8 cellular contexts compared by ENCODE assay signal in the genomic region with DNA sequence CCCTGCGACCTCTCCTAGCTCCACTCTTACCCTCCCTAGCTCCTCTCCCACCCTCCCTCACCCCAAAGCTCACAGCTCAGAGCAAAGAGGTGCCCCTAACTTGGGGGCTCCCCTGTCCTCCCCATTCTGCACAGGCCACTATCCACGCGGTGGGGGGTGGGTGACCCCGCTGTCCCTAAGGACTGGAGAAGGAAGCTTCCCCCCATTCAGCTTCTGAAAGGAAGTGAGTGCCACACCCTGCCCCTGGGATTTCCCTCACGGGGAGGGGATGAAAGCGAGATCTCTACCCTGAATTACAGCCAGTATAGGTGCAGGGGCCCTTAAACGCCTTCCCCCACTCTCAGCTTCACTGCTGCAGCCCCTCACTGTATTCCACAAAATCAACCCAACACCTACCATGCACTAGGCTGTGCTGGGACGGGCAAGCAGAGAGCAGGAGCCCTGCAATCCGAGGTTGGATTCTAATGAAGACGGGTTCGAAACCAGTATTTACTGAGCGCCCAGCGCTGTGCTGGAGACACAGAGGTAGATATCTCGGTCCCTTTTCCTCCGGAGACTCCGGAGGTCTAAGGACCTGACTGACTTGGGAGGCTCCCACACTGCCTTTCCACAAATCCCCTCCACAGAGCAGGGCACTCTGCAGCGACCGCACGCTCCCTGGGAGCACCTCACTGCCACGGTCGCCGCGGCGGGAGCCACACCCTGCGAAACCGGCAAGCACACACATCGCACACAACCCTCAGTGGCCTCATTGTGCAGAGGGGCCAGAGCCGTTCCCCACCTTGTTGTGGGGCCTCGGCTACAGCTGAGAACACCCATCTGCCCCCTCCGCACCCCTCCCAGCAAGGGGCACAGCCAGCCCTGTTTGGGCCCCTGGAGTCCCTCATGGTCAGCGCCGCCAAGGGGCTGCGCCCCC. TPM values are rescaled to one million over a fixed set of nuclear protein-coding genes. Genes with fewer than 3 reads are reported as not detected.
DNase-seq lines count a peak whose midpoint lies in the region; ATAC-seq, FAIRE-seq and TF ChIP-seq lines count a peak whose summit lies in the region.

No MANE protein-coding gene starts in this region.

- peak overlapping the region; percentile 84 for H3K4me2 ChIP-seq in HepG2 (ENCODE audit: low read depth, low read length)

- TF ChIP-seq POLR2A in HepG2 (IDR thresholded peaks at IDR 0.05; ENCODE audit: insufficient read depth in 1 of 2, low read depth in 2 of 2, low read length in 2 of 2), result no peak

- H3K4me1 ChIP-seq in HepG2 (ENCODE audit: insufficient read depth, low read length) (peaks cover 68% of the 10 kb centered on the region), thoracic aorta (ENCODE audit: control insufficient read depth in 1 of 2, low read depth in 2 of 2) (peaks cover 50 to 67% of the 10 kb centered on the region in 2 donors)

- TF ChIP-seq CTCF in MCF 10A (IDR thresholded peaks at IDR 0.05; ENCODE audit: unreplicated experiment) (no peak), HepG2 (CRISPR knock-in tag; IDR thresholded peaks at IDR 0.05) (no peak), thoracic aorta (IDR thresholded peaks at IDR 0.05) (no peak), GM13976 (IDR thresholded peaks at IDR 0.05; ENCODE audit: borderline replicate concordance, control extremely low read depth, extremely low read depth, insufficient read depth, missing control alignments) (no peak)

- H3K9me3 Mint-ChIP-seq in MCF 10A (ENCODE audit: unreplicated experiment), result no peaks in the 10 kb centered on the region

- POLR2A ChIA-PET in MCF 10A (lab: Yijun Ruan, JAX), result interaction anchor here (0.7 to 11.4 kb wide), 21 partner anchors 13 to 1175 kb away, joined by 3 to 599 read pairs (median 6); partner anchors contain the start of genes C11orf98, CSKMT, EEF1G and EML3
- POLR2A ChIA-PET in HepG2 (lab: Yijun Ruan, JAX), result interaction anchor here (1.0 to 4.8 kb wide), 9 partner anchors 10 to 146 kb away, joined by 3 to 45 read pairs (median 6); partner anchors contain the start of genes C11orf98, CSKMT, EEF1G and LBHD1

- no peaks in the 10 kb centered on the region for H3K27me3 Mint-ChIP-seq in MCF 10A (ENCODE audit: insufficient read depth, unreplicated experiment)

- peak overlapping the region; percentile 96 for H3K9ac ChIP-seq in HepG2 (ENCODE audit: insufficient read depth, low read depth, low read length)

- peaks cover 42% of the 10 kb centered on the region for H3K4me1 Mint-ChIP-seq in MCF 10A (ENCODE audit: insufficient read depth, unreplicated experiment)

- no peaks in the 10 kb centered on the region for H3K9me3 ChIP-seq in HepG2 (ENCODE audit: low read length)
- H3K9me3 ChIP-seq in thoracic aorta, result no peaks in the 10 kb centered on the region

- CTCF ChIA-PET in MCF 10A (lab: Yijun Ruan, JAX), result interaction anchor here (0.5 to 13.1 kb wide), 14 partner anchors 9 to 277 kb away, joined by 3 to 225 read pairs (median 7); partner anchors contain the start of gene TUT1
- CTCF ChIA-PET in HepG2 (lab: Yijun Ruan, JAX; ENCODE audit: low intra/inter-chr PET ratio, low total read pairs), result no interaction called here

- no peak for FAIRE-seq in HepG2 (lab: Jason Lieb, UNC)

- H4K20me1 ChIP-seq in HepG2 (ENCODE audit: insufficient read depth, low read length), result peaks cover 56% of the 10 kb centered on the region

- in situ Hi-C loops in HepG2 (cut with HindIII; ENCODE audit: extremely low pct_ligation_motif_present, low pct_unique_long_range_greater_than_20kb) (loop anchor here (5.0 kb wide), 1 partner anchor 37 kb away; no protein-coding TSS in a partner anchor), GM13976 (cut with MboI; ENCODE audit: low sequenced_read_pairs, unreplicated experiment) (no loop called here)

- H3K36me3 ChIP-seq in HepG2 (replicated peaks in 1 of 2; ENCODE audit: control insufficient read depth in 1 of 2, insufficient read depth in 2 of 2, low read length in 2 of 2), result peaks cover 2 to 4% of the 10 kb centered on the region in 2 experiments; a peak in 3 of 5 replicates
- H3K36me3 ChIP-seq in thoracic aorta, result no peaks in the 10 kb centered on the region

- H3K4me3 ChIP-seq in HepG2 (replicated peaks in 1 of 3; ENCODE audit: insufficient read depth in 1 of 3, low read depth in 2 of 3, low read length in 3 of 3), result peak overlapping the region; percentile 79 to 93 (median 79)
- peak overlapping the region; percentile 91 for H3K4me3 ChIP-seq in thoracic aorta

- ATAC-seq in HepG2 (peak; percentile 3), thoracic aorta (ENCODE audit: insufficient number of reproducible peaks, low FRiP score, low read depth) (no peak), HG03342 (IDR thresholded peaks at IDR 0.05; ENCODE audit: unreplicated experiment) (no peak)

- H3K36me3 Mint-ChIP-seq in MCF 10A (ENCODE audit: insufficient read depth, unreplicated experiment), result peaks cover 17% of the 10 kb centered on the region

- peak overlapping the region; percentile 84 for H3K27ac Mint-ChIP-seq in MCF 10A (ENCODE audit: low read depth, unreplicated experiment)

- H3K79me2 ChIP-seq in HepG2 (ENCODE audit: insufficient read depth, low read length), result peaks cover 67% of the 10 kb centered on the region

- no peak overlapping the region for H2AFZ ChIP-seq in HepG2 (ENCODE audit: low read length)

- TF ChIP-seq RAD21 in HepG2 (CRISPR knock-in tag; IDR thresholded peaks at IDR 0.05), result no peak

- WGBS in HepG2 (ENCODE audit: low lambda C conversion rate), result 55% methylated on average over 4 of the region's 33 CpGs

- BruUV-seq in MCF 10A (replicated peaks; lab: Mats Ljungman, UMichigan), result no TSS peak
- BruUV-seq in HepG2 (replicated peaks; lab: Mats Ljungman, UMichigan), result no TSS peak

- TF ChIP-seq EP300 in HepG2 (IDR thresholded peaks at IDR 0.05; ENCODE audit: low read depth in 2 of 2, low read length in 2 of 2), result no peak
- no peak for TF ChIP-seq EP300 in HepG2 (CRISPR knock-in tag; IDR thresholded peaks at IDR 0.05; ENCODE audit: borderline replicate concordance)

- H3K27ac ChIP-seq in HepG2 (ENCODE audit: extremely low read length, insufficient read depth, low read length) (peak overlapping the region; percentile 96), thoracic aorta (peak overlapping the region; percentile 98)

- DNase-seq in ELF-1 (ENCODE audit: low read depth, low spot score) (peak; percentile 33), MV-4-11 (lab: John Stamatoyannopoulos, UW) (peak; percentile 12), MCF 10A (ENCODE audit: unreplicated experiment) (peak; percentile 52), HepG2 (ENCODE audit: low spot score) (no peak), thoracic aorta (ENCODE audit: low spot score) (no peak), kidney glomerular epithelial cell (lab: John Stamatoyannopoulos, UW) (no peak), GM13976 (ENCODE audit: low spot score) (no peak)

- intact Hi-C loops in MCF 10A (cut with micrococcal nuclease) (loop anchor here (1.0 kb wide), 1 partner anchor 9 kb away; no protein-coding TSS in a partner anchor), HepG2 (cut with micrococcal nuclease; ENCODE audit: unreplicated experiment) (loop anchor here (1.0 to 10.0 kb wide), 3 partner anchors 29 to 150 kb away; no protein-coding TSS in a partner anchor)

- H3K27me3 ChIP-seq in HepG2 (ENCODE audit: control insufficient read depth in 1 of 2, insufficient read depth in 2 of 2, low read length in 2 of 2), result no peaks in the 10 kb centered on the region
- H3K27me3 ChIP-seq in thoracic aorta (replicated peaks; ENCODE audit: insufficient read depth), result no peaks in the 10 kb centered on the region

- peak overlapping the region; percentile 99 for H3K4me3 Mint-ChIP-seq in MCF 10A (ENCODE audit: unreplicated experiment)

RNA-seq across cellular contexts. Expression of gene AHNAK, which starts 1.8 kb away (rescaled TPM):
- total RNA-seq in MCF 10A (2022), result 416 and 429 TPM in 2 replicates
- total RNA-seq in HepG2 (2016; rRNA removed; fragmentation: Illumina TruSeq; extraction: Trizol), result 25.0 and 40.6 TPM in 2 replicates
- 2.9 and 3.7 TPM in 2 replicates for total RNA-seq in HepG2 (2016; cell fraction: cytosol; rRNA removed; fragmentation: Illumina TruSeq; extraction: Trizol; ENCODE audit: low read depth)
- total RNA-seq in HepG2 (2016; cell fraction: insoluble cytoplasmic fraction; rRNA removed; fragmentation: Illumina TruSeq; extraction: Trizol), result 23.2 and 34.7 TPM in 2 replicates
- 6.6 and 7.4 TPM in 2 replicates for total RNA-seq in HepG2 (2016; cell fraction: membrane; rRNA removed; fragmentation: Illumina TruSeq; extraction: Trizol)
- 76.4 and 80.4 TPM in 2 replicates for total RNA-seq in HepG2 (2016; cell fraction: nucleus; rRNA removed; fragmentation: Illumina TruSeq; extraction: Trizol)
- 22.8 and 23.4 TPM in 2 replicates for polyA plus RNA-seq in HepG2 (2011; rRNA removed)
- polyA plus RNA-seq in HepG2 (2011; cell fraction: cytosol; rRNA removed), result 14.7 and 20.1 TPM in 2 replicates
- 57.1 and 57.5 TPM in 2 replicates for polyA plus RNA-seq in HepG2 (2011; cell fraction: nucleus; rRNA removed)
- polyA plus RNA-seq in HepG2 (2012), result 55.5 and 61.9 TPM in 2 replicates
- polyA plus RNA-seq in HepG2 (2016; cell fraction: cytosol; fragmentation: Illumina TruSeq; extraction: Trizol; ENCODE audit: low read depth), result 0.98 and 1.1 TPM in 2 replicates
- 11.6 and 12.9 TPM in 2 replicates for polyA plus RNA-seq in HepG2 (2016; cell fraction: insoluble cytoplasmic fraction; fragmentation: Illumina TruSeq; extraction: Trizol; ENCODE audit: low read depth)
- polyA plus RNA-seq in HepG2 (2016; cell fraction: membrane; fragmentation: Illumina TruSeq; extraction: Trizol; ENCODE audit: low read depth), result 2.0 and 2.1 TPM in 2 replicates
- 33.5 and 38.4 TPM in 2 replicates for polyA plus RNA-seq in HepG2 (2016; cell fraction: nucleus; fragmentation: Illumina TruSeq; extraction: Trizol; ENCODE audit: insufficient read depth, low read depth)
- polyA minus RNA-seq in HepG2 (2011; rRNA and poly(A)+ RNA removed; ENCODE audit: low replicate concordance), result 99.6 and 234 TPM in 2 replicates
- 122 and 157 TPM in 2 replicates for polyA minus RNA-seq in HepG2 (2011; cell fraction: cytosol; rRNA and poly(A)+ RNA removed)
- polyA minus RNA-seq in HepG2 (2011; cell fraction: nucleus; rRNA and poly(A)+ RNA removed), result 192 and 213 TPM in 2 replicates
- total RNA-seq in thoracic aorta, result 1,000 to 10,000 TPM; 1,009 to 1,046 TPM

RNA-seq across cellular contexts. Expression of gene EEF1G, which starts 28.9 kb away (rescaled TPM):
- 1,510 and 1,855 TPM in 2 replicates for total RNA-seq in MCF 10A (2022)
- 1,787 and 2,092 TPM in 2 replicates for total RNA-seq in HepG2 (2016; rRNA removed; fragmentation: Illumina TruSeq; extraction: Trizol)
- 2,019 and 2,497 TPM in 2 replicates for total RNA-seq in HepG2 (2016; cell fraction: cytosol; rRNA removed; fragmentation: Illumina TruSeq; extraction: Trizol; ENCODE audit: low read depth)
- 1,856 and 2,038 TPM in 2 replicates for total RNA-seq in HepG2 (2016; cell fraction: insoluble cytoplasmic fraction; rRNA removed; fragmentation: Illumina TruSeq; extraction: Trizol)
- total RNA-seq in HepG2 (2016; cell fraction: membrane; rRNA removed; fragmentation: Illumina TruSeq; extraction: Trizol), result 4,333 and 4,899 TPM in 2 replicates
- total RNA-seq in HepG2 (2016; cell fraction: nucleus; rRNA removed; fragmentation: Illumina TruSeq; extraction: Trizol), result 776 and 846 TPM in 2 replicates
- 1,819 and 2,144 TPM in 2 replicates for polyA plus RNA-seq in HepG2 (2011; rRNA removed)
- 2,392 and 2,528 TPM in 2 replicates for polyA plus RNA-seq in HepG2 (2011; cell fraction: cytosol; rRNA removed)
- 525 and 588 TPM in 2 replicates for polyA plus RNA-seq in HepG2 (2011; cell fraction: nucleus; rRNA removed)
- 1,720 and 1,805 TPM in 2 replicates for polyA plus RNA-seq in HepG2 (2012)
- 2,631 and 2,980 TPM in 2 replicates for polyA plus RNA-seq in HepG2 (2016; cell fraction: cytosol; fragmentation: Illumina TruSeq; extraction: Trizol; ENCODE audit: low read depth)
- polyA plus RNA-seq in HepG2 (2016; cell fraction: insoluble cytoplasmic fraction; fragmentation: Illumina TruSeq; extraction: Trizol; ENCODE audit: low read depth), result 2,163 and 2,164 TPM in 2 replicates
- 4,391 and 4,816 TPM in 2 replicates for polyA plus RNA-seq in HepG2 (2016; cell fraction: membrane; fragmentation: Illumina TruSeq; extraction: Trizol; ENCODE audit: low read depth)
- 1,221 and 1,290 TPM in 2 replicates for polyA plus RNA-seq in HepG2 (2016; cell fraction: nucleus; fragmentation: Illumina TruSeq; extraction: Trizol; ENCODE audit: insufficient read depth, low read depth)
- polyA minus RNA-seq in HepG2 (2011; rRNA and poly(A)+ RNA removed; ENCODE audit: low replicate concordance), result 1,467 and 2,851 TPM in 2 replicates
- polyA minus RNA-seq in HepG2 (2011; cell fraction: cytosol; rRNA and poly(A)+ RNA removed), result 835 and 903 TPM in 2 replicates
- polyA minus RNA-seq in HepG2 (2011; cell fraction: nucleus; rRNA and poly(A)+ RNA removed), result 177 and 251 TPM in 2 replicates
- 100 to 1,000 TPM; 719 to 780 TPM for total RNA-seq in thoracic aorta

RNA-seq across cellular contexts. Expression of gene TUT1, which starts 46.5 kb away (rescaled TPM):
- total RNA-seq in MCF 10A (2022) (26.0 and 28.3 TPM in 2 replicates), HepG2 (2016; rRNA removed; fragmentation: Illumina TruSeq; extraction: Trizol) (8.5 and 9.7 TPM in 2 replicates), thoracic aorta (10 to 100 TPM in 1 of 2 donors, 1 to 10 TPM in 1; 9.5 to 12.5 TPM)
- total RNA-seq in HepG2 (2016; cell fraction: cytosol; rRNA removed; fragmentation: Illumina TruSeq; extraction: Trizol; ENCODE audit: low read depth), result 2.2 and 4.6 TPM in 2 replicates
- total RNA-seq in HepG2 (2016; cell fraction: insoluble cytoplasmic fraction; rRNA removed; fragmentation: Illumina TruSeq; extraction: Trizol), result 6.9 and 10.1 TPM in 2 replicates
- 3.7 and 6.0 TPM in 2 replicates for total RNA-seq in HepG2 (2016; cell fraction: membrane; rRNA removed; fragmentation: Illumina TruSeq; extraction: Trizol)
- total RNA-seq in HepG2 (2016; cell fraction: nucleus; rRNA removed; fragmentation: Illumina TruSeq; extraction: Trizol), result 8.1 and 9.3 TPM in 2 replicates
- 14.3 and 17.5 TPM in 2 replicates for polyA plus RNA-seq in HepG2 (2011; rRNA removed)
- 6.3 and 8.4 TPM in 2 replicates for polyA plus RNA-seq in HepG2 (2011; cell fraction: cytosol; rRNA removed)
- 43.5 and 52.1 TPM in 2 replicates for polyA plus RNA-seq in HepG2 (2011; cell fraction: nucleus; rRNA removed)
- 13.1 and 14.1 TPM in 2 replicates for polyA plus RNA-seq in HepG2 (2012)
- polyA plus RNA-seq in HepG2 (2016; cell fraction: cytosol; fragmentation: Illumina TruSeq; extraction: Trizol; ENCODE audit: low read depth), result 2.4 and 2.7 TPM in 2 replicates
- 7.0 and 9.3 TPM in 2 replicates for polyA plus RNA-seq in HepG2 (2016; cell fraction: insoluble cytoplasmic fraction; fragmentation: Illumina TruSeq; extraction: Trizol; ENCODE audit: low read depth)
- 3.7 and 4.0 TPM in 2 replicates for polyA plus RNA-seq in HepG2 (2016; cell fraction: membrane; fragmentation: Illumina TruSeq; extraction: Trizol; ENCODE audit: low read depth)
- 25.7 TPM in 2 replicates for polyA plus RNA-seq in HepG2 (2016; cell fraction: nucleus; fragmentation: Illumina TruSeq; extraction: Trizol; ENCODE audit: insufficient read depth, low read depth)
- 12.6 and 15.7 TPM in 2 replicates for polyA minus RNA-seq in HepG2 (2011; rRNA and poly(A)+ RNA removed; ENCODE audit: low replicate concordance)
- 4.7 and 8.8 TPM in 2 replicates for polyA minus RNA-seq in HepG2 (2011; cell fraction: cytosol; rRNA and poly(A)+ RNA removed)
- polyA minus RNA-seq in HepG2 (2011; cell fraction: nucleus; rRNA and poly(A)+ RNA removed), result 3.9 and 9.4 TPM in 2 replicates

RNA-seq across cellular contexts. Expression of gene MTA2, which starts 56.9 kb away (rescaled TPM):
- 139 and 176 TPM in 2 replicates for total RNA-seq in MCF 10A (2022)
- total RNA-seq in HepG2 (2016; rRNA removed; fragmentation: Illumina TruSeq; extraction: Trizol), result 58.1 and 70.0 TPM in 2 replicates
- 7.1 and 9.5 TPM in 2 replicates for total RNA-seq in HepG2 (2016; cell fraction: cytosol; rRNA removed; fragmentation: Illumina TruSeq; extraction: Trizol; ENCODE audit: low read depth)
- 50.7 and 71.8 TPM in 2 replicates for total RNA-seq in HepG2 (2016; cell fraction: insoluble cytoplasmic fraction; rRNA removed; fragmentation: Illumina TruSeq; extraction: Trizol)
- total RNA-seq in HepG2 (2016; cell fraction: membrane; rRNA removed; fragmentation: Illumina TruSeq; extraction: Trizol), result 25.5 and 28.8 TPM in 2 replicates
- total RNA-seq in HepG2 (2016; cell fraction: nucleus; rRNA removed; fragmentation: Illumina TruSeq; extraction: Trizol), result 47.0 and 57.9 TPM in 2 replicates
- polyA plus RNA-seq in HepG2 (2011; rRNA removed), result 14.0 and 16.8 TPM in 2 replicates
- 9.2 and 10.6 TPM in 2 replicates for polyA plus RNA-seq in HepG2 (2011; cell fraction: cytosol; rRNA removed)
- 53.6 and 67.6 TPM in 2 replicates for polyA plus RNA-seq in HepG2 (2011; cell fraction: nucleus; rRNA removed)
- 30.7 and 30.9 TPM in 2 replicates for polyA plus RNA-seq in HepG2 (2012)
- polyA plus RNA-seq in HepG2 (2016; cell fraction: cytosol; fragmentation: Illumina TruSeq; extraction: Trizol; ENCODE audit: low read depth), result 4.0 and 4.5 TPM in 2 replicates
- polyA plus RNA-seq in HepG2 (2016; cell fraction: insoluble cytoplasmic fraction; fragmentation: Illumina TruSeq; extraction: Trizol; ENCODE audit: low read depth), result 47.2 and 53.8 TPM in 2 replicates
- polyA plus RNA-seq in HepG2 (2016; cell fraction: membrane; fragmentation: Illumina TruSeq; extraction: Trizol; ENCODE audit: low read depth), result 12.6 and 14.0 TPM in 2 replicates
- 121 and 126 TPM in 2 replicates for polyA plus RNA-seq in HepG2 (2016; cell fraction: nucleus; fragmentation: Illumina TruSeq; extraction: Trizol; ENCODE audit: insufficient read depth, low read depth)
- 21.5 and 102 TPM in 2 replicates for polyA minus RNA-seq in HepG2 (2011; rRNA and poly(A)+ RNA removed; ENCODE audit: low replicate concordance)
- 11.9 and 14.7 TPM in 2 replicates for polyA minus RNA-seq in HepG2 (2011; cell fraction: cytosol; rRNA and poly(A)+ RNA removed)
- 37.2 and 50.7 TPM in 2 replicates for polyA minus RNA-seq in HepG2 (2011; cell fraction: nucleus; rRNA and poly(A)+ RNA removed)
- 100 to 1,000 TPM in 1 of 2 donors, 10 to 100 TPM in 1; 55.9 to 124 TPM for total RNA-seq in thoracic aorta

Comparison
In these comparisons a context has a peak if more than half of its experiments do, and no peak if none do; other contexts are left out.
1. DNase-seq: peak in ELF-1 (single experiment), MV-4-11 (single experiment) and MCF 10A (single experiment); none in HepG2 (single experiment), thoracic aorta (single experiment), kidney glomerular epithelial cell (single experiment) and GM13976 (single experiment).